16 cellular contexts compared by ENCODE assay signal in the genomic region with DNA sequence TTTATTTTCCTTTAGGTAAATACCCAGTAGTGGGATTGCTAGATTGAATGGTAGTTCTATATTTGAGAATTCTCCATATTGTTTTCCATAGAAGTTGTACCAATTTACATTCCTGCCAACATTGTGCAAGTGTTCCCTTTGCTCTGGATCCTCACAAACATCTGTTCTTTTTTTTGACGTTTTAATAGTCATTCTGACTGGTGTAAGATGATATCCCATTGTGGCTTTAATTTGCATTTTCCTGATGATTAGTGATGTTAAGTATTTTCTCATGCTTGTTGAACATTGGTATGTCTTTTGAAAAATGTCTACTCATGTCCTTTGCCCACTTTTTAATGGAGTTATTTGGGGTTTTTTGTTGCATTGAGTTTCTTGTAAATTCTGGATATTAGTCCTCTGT.
DNase-seq lines count a peak whose midpoint lies in the region; ATAC-seq and TF ChIP-seq lines count a peak whose summit lies in the region.
"Had no signal": no experiment of that assay in that cellular context is flagged by ENCODE, and none has a peak within 500 bp of the region (broad histone marks: within the 10 kb centered on the region; RNA-seq: fewer than 3 reads in every experiment).

No MANE protein-coding gene starts in this region.

- no peak for ATAC-seq in GM19023 (IDR thresholded peaks at IDR 0.05; ENCODE audit: unreplicated experiment)
- ATAC-seq: activated naive CD8-positive, alpha-beta T cell treated with anti-CD3 and anti-CD28 coated beads, Interleukin-2, amount 50 U/mL, for 24 hours; lower lobe of right lung had no signal

- TF ChIP-seq CTCF in epithelial cell of proximal tubule (conservative IDR thresholded peaks at IDR 0.05; ENCODE audit: low read depth, low read length) (no peak), GM10266 (IDR thresholded peaks at IDR 0.05; ENCODE audit: control insufficient read depth, insufficient read depth, low read depth, missing control alignments) (no peak)

- H3K36me3 ChIP-seq in skeletal muscle satellite cell (ENCODE audit: insufficient read depth, low read length), result no peaks in the 10 kb centered on the region
- H3K36me3 ChIP-seq: esophagus muscularis mucosa, lower lobe of right lung, Peyer's patch, tibial artery had no signal

- peak; percentile 85 for DNase-seq in GM04503 (ENCODE audit: low read depth)
- DNase-seq in OCI-M1 (lab: John Stamatoyannopoulos, UW), result peak; percentile 39
- peak; percentile 40 for DNase-seq in epithelial cell of proximal tubule (ENCODE audit: low read depth)
- no peak for DNase-seq in GM10266 (ENCODE audit: extremely low spot score)
- no peak for DNase-seq in activated CD8-positive, alpha-beta memory T cell treated with anti-CD3 and anti-CD28 coated beads, Interleukin-2, amount 50 U/mL, for 4 hours
- DNase-seq: activated CD4-positive, alpha-beta T cell treated with anti-CD3 and anti-CD28 coated beads for 4 hours; activated naive CD8-positive, alpha-beta T cell treated with anti-CD3 and anti-CD28 coated beads, Interleukin-2, amount 50 U/mL, for 24 hours; cortex of kidney; lower lobe of right lung; NCI-H446 treated with DMSO at 0.1 percent for 48 hours; Peyer's patch; retina; tibial artery had no signal

- peak overlapping the region; percentile 45 for H3K4me2 ChIP-seq in skeletal muscle satellite cell (ENCODE audit: low read length)

- H3K4me3 ChIP-seq in epithelial cell of proximal tubule (ENCODE audit: low read depth, low read length), result no peak overlapping the region
- no peak overlapping the region for H3K4me3 ChIP-seq in skeletal muscle satellite cell (ENCODE audit: low read length)
- H3K4me3 ChIP-seq: esophagus muscularis mucosa, lower lobe of right lung, Peyer's patch, tibial artery had no signal

- peaks cover 16% of the 10 kb centered on the region for H3K4me1 ChIP-seq in skeletal muscle satellite cell (ENCODE audit: control insufficient read depth, insufficient read depth, low read length)
- H3K4me1 ChIP-seq: esophagus muscularis mucosa, lower lobe of right lung, Peyer's patch, tibial artery had no signal

- no peaks in the 10 kb centered on the region for H3K27me3 ChIP-seq in skeletal muscle satellite cell (ENCODE audit: control insufficient read depth, insufficient read depth, low read length)
- H3K27me3 ChIP-seq: esophagus muscularis mucosa, Peyer's patch, tibial artery had no signal

- H3K9me3 ChIP-seq in skeletal muscle satellite cell (replicated peaks; ENCODE audit: low read length), result no peaks in the 10 kb centered on the region
- H3K9me3 ChIP-seq: esophagus muscularis mucosa, lower lobe of right lung, Peyer's patch, tibial artery had no signal

- peak overlapping the region; percentile 32 for H3K9ac ChIP-seq in skeletal muscle satellite cell (ENCODE audit: low read depth, low read length)

Comparison
In these comparisons a context has a peak if more than half of its experiments do, and no peak if none do; other contexts are left out.
1. DNase-seq: peak in GM04503 (single experiment), OCI-M1 (single experiment) and epithelial cell of proximal tubule (single experiment); none in GM10266 (single experiment) and activated CD8-positive, alpha-beta memory T cell treated with anti-CD3 and anti-CD28 coated beads, Interleukin-2, amount 50 U/mL, for 4 hours (single experiment).